ENCODE assay signal across 16 cellular contexts in the genomic region with DNA sequence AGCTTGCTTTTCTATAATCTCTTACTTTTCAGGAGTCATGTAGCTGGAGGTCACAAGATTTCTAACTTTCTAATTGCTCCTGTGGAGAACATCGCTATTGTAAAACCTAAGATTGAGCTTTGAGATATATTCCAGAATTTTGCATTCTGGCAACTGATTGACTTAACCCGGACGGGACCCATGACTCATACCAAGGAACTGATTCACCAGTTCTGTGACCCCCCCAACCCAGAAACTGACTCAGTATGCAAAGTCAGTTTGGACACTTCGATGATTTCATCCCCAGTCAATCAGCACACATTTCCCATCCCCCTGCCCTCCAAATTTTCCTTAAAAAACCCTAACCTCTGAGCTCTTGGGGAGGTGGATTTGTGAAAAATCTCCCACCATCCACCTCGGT.
DNase-seq lines count a peak whose midpoint lies in the region; TF ChIP-seq lines count a peak whose summit lies in the region.
"Had no signal": no experiment of that assay in that cellular context is flagged by ENCODE, and none has a peak within 500 bp of the region (broad histone marks: within the 10 kb centered on the region; RNA-seq: fewer than 3 reads in every experiment).

No MANE protein-coding gene starts in this region.

- DNase-seq in COLO829 (ENCODE audit: low spot score) (peak; percentile 10), MG63 (peak; percentile 57), choroid plexus epithelial cell (ENCODE audit: low read depth) (peak; percentile 83), mesenchymal stem cell (peak; percentile 18), NCI-H526 (lab: John Stamatoyannopoulos, UW) (no peak), NCI-H1694 (lab: John Stamatoyannopoulos, UW) (no peak), iPS-NIHi7 (ENCODE audit: extremely low spot score) (no peak), NCI-H510A treated with DMSO at 0.1 percent for 48 hours (lab: John Stamatoyannopoulos, UW) (no peak)
- DNase-seq: activated CD4-positive, CD25-positive, alpha-beta regulatory T cell; C1 segment of cervical spinal cord; effector memory CD4-positive, alpha-beta T cell; NCI-H187; stimulated activated CD4-positive, alpha-beta T cell treated with anti-CD3 and anti-CD28 coated beads, Interleukin-4, amount 100 ng/mL, for 24 hours; stimulated activated naive CD4-positive, alpha-beta T cell had no signal

- no peak overlapping the region for H3K23ac ChIP-seq in mesenchymal stem cell (ENCODE audit: low read length in 2 of 2)

- H2BK120ac ChIP-seq in mesenchymal stem cell (ENCODE audit: low read depth, low read length), result no peak overlapping the region

- H3K27me3 ChIP-seq in MG63 (no peaks in the 10 kb centered on the region), mesenchymal stem cell (ENCODE audit: control insufficient read depth in 1 of 2, insufficient read depth in 1 of 2, low read length in 2 of 2) (no peaks in the 10 kb centered on the region)
- H3K27me3 ChIP-seq: ascending aorta had no signal

- H3K4me2 ChIP-seq in mesenchymal stem cell (ENCODE audit: low read length, poor library complexity, severe bottlenecking), result no peak overlapping the region

- H4K91ac ChIP-seq in mesenchymal stem cell (ENCODE audit: low read length), result no peak overlapping the region

- H3K9me3 ChIP-seq in MG63 (no peaks in the 10 kb centered on the region), mesenchymal stem cell (ENCODE audit: control insufficient read depth, low read length) (no peaks in the 10 kb centered on the region)
- H3K9me3 ChIP-seq: ascending aorta, prostate gland had no signal

- no peak overlapping the region for H3K9ac ChIP-seq in mesenchymal stem cell (ENCODE audit: low read length)

- no peak overlapping the region for H3K18ac ChIP-seq in mesenchymal stem cell (ENCODE audit: low read depth in 1 of 2, low read length in 2 of 2)

- no peak overlapping the region for H4K8ac ChIP-seq in mesenchymal stem cell (ENCODE audit: low read length)

- H3K14ac ChIP-seq in mesenchymal stem cell (ENCODE audit: low read length in 2 of 2), result no peak overlapping the region

- no peak overlapping the region for H2BK15ac ChIP-seq in mesenchymal stem cell (ENCODE audit: low read depth, poor library complexity, severe bottlenecking)

- no peaks in the 10 kb centered on the region for H3K36me3 ChIP-seq in MG63
- H3K36me3 ChIP-seq in mesenchymal stem cell (ENCODE audit: control insufficient read depth in 1 of 2, insufficient read depth in 2 of 2, low read depth in 1 of 2, low read length in 2 of 2), result no peaks in the 10 kb centered on the region
- H3K36me3 ChIP-seq: ascending aorta, prostate gland had no signal

- H3K4me3 ChIP-seq in MG63, result no peak overlapping the region
- H3K4me3 ChIP-seq in choroid plexus epithelial cell (ENCODE audit: low read depth, low read length), result no peak overlapping the region
- no peak overlapping the region for H3K4me3 ChIP-seq in mesenchymal stem cell (ENCODE audit: insufficient read depth in 1 of 2, low read depth in 1 of 2, low read length in 2 of 2)
- H3K4me3 ChIP-seq: ascending aorta, prostate gland had no signal

- no peaks in the 10 kb centered on the region for H3K79me1 ChIP-seq in mesenchymal stem cell (replicated peaks; ENCODE audit: low read length, poor library complexity, severe bottlenecking)

- H2AFZ ChIP-seq in mesenchymal stem cell (ENCODE audit: low read depth, low read length), result no peak overlapping the region

- H3K27ac ChIP-seq in mesenchymal stem cell (ENCODE audit: low read length, poor library complexity, severe bottlenecking), result peak overlapping the region; percentile 93
- H3K27ac ChIP-seq: ascending aorta, prostate gland had no signal

- H3K4ac ChIP-seq in mesenchymal stem cell (ENCODE audit: low read depth in 1 of 2, low read length in 2 of 2), result no peak overlapping the region

- H2AK5ac ChIP-seq in mesenchymal stem cell (ENCODE audit: low read length, severe bottlenecking), result no peak overlapping the region

- no peak for TF ChIP-seq CTCF in choroid plexus epithelial cell (conservative IDR thresholded peaks at IDR 0.05; ENCODE audit: low read depth, low read length)

- 30% methylated on average over 3 of the region's 5 CpGs for WGBS in mesenchymal stem cell

- no peaks in the 10 kb centered on the region for H3K4me1 ChIP-seq in mesenchymal stem cell (ENCODE audit: control insufficient read depth, insufficient read depth, low read depth, low read length)
- H3K4me1 ChIP-seq: ascending aorta, prostate gland had no signal

- H2BK12ac ChIP-seq in mesenchymal stem cell (ENCODE audit: low read length in 2 of 2), result no peak overlapping the region

- H2BK5ac ChIP-seq in mesenchymal stem cell (ENCODE audit: low read depth, low read length, poor library complexity, severe bottlenecking), result peak overlapping the region; percentile 89

Comparison
In these comparisons a context has a peak if more than half of its experiments do, and no peak if none do; other contexts are left out.
1. DNase-seq: peak in COLO829 (single experiment), MG63 (single experiment), choroid plexus epithelial cell (single experiment) and mesenchymal stem cell (single experiment); none in NCI-H526 (0 of 2), NCI-H1694 (single experiment), iPS-NIHi7 (single experiment) and NCI-H510A treated with DMSO at 0.1 percent for 48 hours (single experiment).